13 cellular contexts compared by ENCODE assay signal in the genomic region with DNA sequence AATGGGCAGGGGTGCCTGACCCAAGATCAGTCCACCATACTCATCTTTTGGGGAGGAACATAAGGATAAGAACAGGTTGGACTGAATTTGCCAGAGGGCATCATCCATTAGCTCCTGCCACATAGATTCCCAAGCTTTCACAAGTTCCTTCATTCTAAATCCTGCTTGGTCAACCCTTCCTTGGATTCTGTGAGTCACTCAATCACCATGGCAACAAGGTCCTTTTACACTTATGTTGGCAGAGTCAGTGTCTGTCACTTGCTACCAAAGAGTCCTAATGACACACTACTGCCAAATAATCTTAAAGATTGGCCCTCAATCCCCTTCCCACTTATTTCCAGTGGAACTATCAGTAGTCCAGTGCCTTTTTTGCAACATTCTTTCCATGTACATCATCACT. TPM values are rescaled to one million over a fixed set of nuclear protein-coding genes. Genes with fewer than 3 reads are reported as not detected.
DNase-seq lines count a peak whose midpoint lies in the region; ATAC-seq, FAIRE-seq and TF ChIP-seq lines count a peak whose summit lies in the region.
"Had no signal": no experiment of that assay in that cellular context is flagged by ENCODE, and none has a peak within 500 bp of the region (broad histone marks: within the 10 kb centered on the region; RNA-seq: fewer than 3 reads in every experiment).

No MANE protein-coding gene starts in this region.

- H3K4me3 ChIP-seq in AG09309 (ENCODE audit: control insufficient read depth, low read depth, low read length) (no peak overlapping the region), astrocyte (ENCODE audit: insufficient read depth, low read depth, low read length) (no peak overlapping the region), hepatocyte (no peak overlapping the region)

- peaks cover 2% of the 10 kb centered on the region for H3K9me3 Mint-ChIP-seq in astrocyte (ENCODE audit: unreplicated experiment)
- H3K9me3 Mint-ChIP-seq: stimulated activated naive CD8-positive, alpha-beta T cell treated with anti-CD3 and anti-CD28 coated beads, Interleukin-15, amount 100 ng/mL, for 72 hours had no signal

- no peaks in the 10 kb centered on the region for H4K20me1 ChIP-seq in astrocyte (ENCODE audit: insufficient read depth, low read length)
- H4K20me1 ChIP-seq in hepatocyte (ENCODE audit: insufficient read depth, poor library complexity, severe bottlenecking), result no peaks in the 10 kb centered on the region

- H3K27me3 ChIP-seq in astrocyte (ENCODE audit: insufficient read depth, low read length) (no peaks in the 10 kb centered on the region), hepatocyte (no peaks in the 10 kb centered on the region)

- FAIRE-seq in astrocyte (lab: Jason Lieb, UNC), result peak; percentile 56
- FAIRE-seq: GM18507 had no signal

- H2AFZ ChIP-seq in astrocyte (ENCODE audit: low read depth, low read length), result no peak overlapping the region
- no peak overlapping the region for H2AFZ ChIP-seq in hepatocyte

- no peak overlapping the region for H3K4me3 Mint-ChIP-seq in astrocyte (ENCODE audit: unreplicated experiment)
- H3K4me3 Mint-ChIP-seq: stimulated activated naive CD8-positive, alpha-beta T cell treated with anti-CD3 and anti-CD28 coated beads, Interleukin-15, amount 100 ng/mL, for 72 hours had no signal

- H3K4me1 Mint-ChIP-seq in astrocyte (ENCODE audit: low read depth, unreplicated experiment), result peaks cover 20% of the 10 kb centered on the region

- H3K4me2 ChIP-seq in astrocyte (ENCODE audit: low read length) (peak overlapping the region; percentile 19), hepatocyte (no peak overlapping the region)

- DNase-seq in AG09309 (ENCODE audit: low read depth) (peak; percentile 17), HT-29 (ENCODE audit: low spot score) (peak; percentile 52), astrocyte (ENCODE audit: low read depth) (peak; percentile 30), hepatocyte (ENCODE audit: low spot score) (peak; percentile 78), middle frontal gyrus (ENCODE audit: extremely low spot score, low spot score) (no peak)
- DNase-seq: heart left ventricle; NCI-H1694; stimulated activated naive CD8-positive, alpha-beta T cell treated with anti-CD3 and anti-CD28 coated beads, Interleukin-15, amount 100 ng/mL, for 72 hours had no signal

- no peak overlapping the region for H3K9ac ChIP-seq in astrocyte (ENCODE audit: low read length)

- H3K27ac ChIP-seq in astrocyte (ENCODE audit: low read depth, low read length) (no peak overlapping the region), hepatocyte (peak overlapping the region; percentile 60)

- H3K27me3 Mint-ChIP-seq in astrocyte (ENCODE audit: low read depth, unreplicated experiment), result peaks cover 6% of the 10 kb centered on the region

- no peaks in the 10 kb centered on the region for H3K9me2 ChIP-seq in hepatocyte (replicated peaks; ENCODE audit: insufficient read depth)

- peak overlapping the region; percentile 0 for H3K27ac Mint-ChIP-seq in astrocyte (ENCODE audit: unreplicated experiment)
- H3K27ac Mint-ChIP-seq: stimulated activated naive CD8-positive, alpha-beta T cell treated with anti-CD3 and anti-CD28 coated beads, Interleukin-15, amount 100 ng/mL, for 72 hours had no signal

- H3K79me2 ChIP-seq in astrocyte (ENCODE audit: insufficient read depth, low read length) (no peaks in the 10 kb centered on the region), hepatocyte (no peaks in the 10 kb centered on the region)

- H3K36me3 Mint-ChIP-seq in astrocyte (ENCODE audit: low read depth, unreplicated experiment), result peaks cover 2% of the 10 kb centered on the region
- H3K36me3 Mint-ChIP-seq: CD14-positive monocyte had no signal

- H3K4me1 ChIP-seq in astrocyte (ENCODE audit: insufficient read depth, low read length) (peaks cover 13% of the 10 kb centered on the region), hepatocyte (ENCODE audit: insufficient read depth) (peaks cover 23% of the 10 kb centered on the region)

- H3K36me3 ChIP-seq in astrocyte (ENCODE audit: insufficient read depth, low read length) (no peaks in the 10 kb centered on the region), hepatocyte (replicated peaks; ENCODE audit: insufficient read depth, low read depth) (no peaks in the 10 kb centered on the region)
- H3K36me3 ChIP-seq: heart left ventricle had no signal

- H3K9me3 ChIP-seq in astrocyte (ENCODE audit: insufficient read depth, low read depth, low read length) (no peaks in the 10 kb centered on the region), hepatocyte (ENCODE audit: low read depth) (no peaks in the 10 kb centered on the region)
- H3K9me3 ChIP-seq: heart left ventricle had no signal

- ATAC-seq in GM21786 (IDR thresholded peaks at IDR 0.05; ENCODE audit: unreplicated experiment) (no peak), HG03342 (IDR thresholded peaks at IDR 0.05; ENCODE audit: unreplicated experiment) (no peak), GM19467 (IDR thresholded peaks at IDR 0.05; ENCODE audit: unreplicated experiment) (no peak)
- ATAC-seq: stimulated activated naive CD8-positive, alpha-beta T cell treated with anti-CD3 and anti-CD28 coated beads, Interleukin-15, amount 100 ng/mL, for 72 hours had no signal

- TF ChIP-seq CTCF in AG09309 (IDR thresholded peaks at IDR 0.05; ENCODE audit: control insufficient read depth, insufficient read depth, low read depth, low read length, missing control alignments) (no peak), astrocyte (IDR thresholded peaks at IDR 0.05; ENCODE audit: insufficient read depth, low read depth, low read length) (no peak), hepatocyte (IDR thresholded peaks at IDR 0.05; ENCODE audit: poor library complexity) (no peak)

RNA-seq across cellular contexts. Expression of a gene that starts 5.0 kb away (rescaled TPM):
- not detected in 2 replicates for total RNA-seq in HT-29 (2014; rRNA removed; shearing (Covaris generic))
- total RNA-seq in astrocyte (0.41 and 2.0 TPM in 2 replicates), hepatocyte (0.60 and 2.6 TPM in 2 replicates)
- 0.21 and 0.56 TPM in 2 replicates for polyA plus RNA-seq in hepatocyte
- polyA plus RNA-seq: CD14-positive monocyte had no signal

RNA-seq across cellular contexts. Expression of a gene that starts 50.4 kb away (rescaled TPM):
- total RNA-seq in HT-29 (2014; rRNA removed; shearing (Covaris generic)), result 1.8 and 2.9 TPM in 2 replicates
- total RNA-seq in astrocyte, result 10.6 and 13.2 TPM in 2 replicates
- 11.4 and 12.9 TPM in 2 replicates for total RNA-seq in hepatocyte
- polyA plus RNA-seq in hepatocyte, result 14.9 TPM in 2 replicates
